ENCODE assay signal across 1 cellular context in genomic region chr19:13100031-13100588, GRCh38.
TF ChIP-seq lines count a peak whose summit lies in the region.

No MANE protein-coding gene starts in this region.

TF ChIP-seq in GM12878, 131 proteins besides CTCF, POLR2A, EP300 and RAD21 (continued from another document and continues in another):
- peak in 1 of 2 experiments; percentile 97; a peak in 2 of 4 replicates for TF ChIP-seq ETV6 (conservative IDR thresholded peaks at IDR 0.05 in 1 of 2, IDR thresholded peaks at IDR 0.05 in 1 of 2; ENCODE audit: borderline replicate concordance in 1 of 2, low read depth in 1 of 2)
- peak; percentile 72 for TF ChIP-seq SREBF1 (IDR thresholded peaks at IDR 0.05; ENCODE audit: low read length)
- peak; percentile 100 for TF ChIP-seq MTA3 (IDR thresholded peaks at IDR 0.05; ENCODE audit: borderline replicate concordance, low read length)
- no peak for TF ChIP-seq SREBF2 (IDR thresholded peaks at IDR 0.05; ENCODE audit: low read length)
- TF ChIP-seq WRNIP1 (IDR thresholded peaks at IDR 0.05; ENCODE audit: borderline replicate concordance, low read depth, low read length), result 0 out of 2 replicates have a peak, but pooled peaks have one; percentile 64
- peak; percentile 95 to 98 for TF ChIP-seq EGR1 (IDR thresholded peaks at IDR 0.05; ENCODE audit: borderline replicate concordance in 1 of 2, low read depth in 2 of 2, low read length in 2 of 2)
- TF ChIP-seq JUND (IDR thresholded peaks at IDR 0.05; ENCODE audit: low read depth, low read length), result peak; percentile 95
- TF ChIP-seq ATF2 (IDR thresholded peaks at IDR 0.05; ENCODE audit: low read length), result no peak; the same call in 1 of the 2 replicates
- peak; percentile 100 for TF ChIP-seq SKIL (IDR thresholded peaks at IDR 0.05; ENCODE audit: low read depth, poor library complexity, severe bottlenecking)
- TF ChIP-seq RFX5 (IDR thresholded peaks at IDR 0.05; ENCODE audit: low read depth, low read length), result no peak
- no peak for TF ChIP-seq CBX3 (IDR thresholded peaks at IDR 0.05; ENCODE audit: borderline replicate concordance, low read depth)
- TF ChIP-seq NRF1 (conservative IDR thresholded peaks at IDR 0.05; ENCODE audit: low read depth, low read length), result no peak
- TF ChIP-seq EZH2 (IDR thresholded peaks at IDR 0.05; ENCODE audit: borderline replicate concordance, control insufficient read depth, low read depth, low read length), result peak; percentile 100; the same call in 1 of the 2 replicates
- TF ChIP-seq RB1 (IDR thresholded peaks at IDR 0.05; ENCODE audit: borderline replicate concordance), result no peak
- TF ChIP-seq IRF3 (IDR thresholded peaks at IDR 0.05), result peak; percentile 75; the same call in 1 of the 2 replicates
- no peak for TF ChIP-seq FOS (IDR thresholded peaks at IDR 0.05; ENCODE audit: borderline replicate concordance, extremely low read depth, insufficient read length)
- TF ChIP-seq PAX5 (IDR thresholded peaks at IDR 0.05; ENCODE audit: borderline replicate concordance, low read depth, low read length), result peak; percentile 100
- no peak for TF ChIP-seq ZBTB11 (CRISPR knock-in tag; IDR thresholded peaks at IDR 0.05)
- no peak for TF ChIP-seq HDAC6 (IDR thresholded peaks at IDR 0.05; ENCODE audit: unreplicated experiment)
- no peak for TF ChIP-seq BRCA1 (IDR thresholded peaks at IDR 0.05; ENCODE audit: low read depth, low read length)
- TF ChIP-seq CREB1 (IDR thresholded peaks at IDR 0.05; ENCODE audit: low read depth), result peak; percentile 76
- TF ChIP-seq TCF3 (IDR thresholded peaks at IDR 0.05; ENCODE audit: borderline replicate concordance, insufficient read depth, low read depth, low read length), result peak; percentile 65; the same call in 1 of the 2 replicates
- TF ChIP-seq ZNF274 (IDR thresholded peaks at IDR 0.05; ENCODE audit: insufficient read depth, insufficient read length), result no peak
- TF ChIP-seq PBX3 (IDR thresholded peaks at IDR 0.05; ENCODE audit: insufficient replicate concordance, low read depth, low read length), result peak; percentile 47
- TF ChIP-seq RUNX3 (IDR thresholded peaks at IDR 0.05; ENCODE audit: low read length), result peak; percentile 100
- TF ChIP-seq PRDM15 (CRISPR knock-in tag; IDR thresholded peaks at IDR 0.05), result no peak
- TF ChIP-seq IKZF1 (conservative IDR thresholded peaks at IDR 0.05), result peak; percentile 85
- TF ChIP-seq MTA2 (IDR thresholded peaks at IDR 0.05; ENCODE audit: low read depth), result peak; percentile 95
- peak; percentile 97; the same call in 1 of the 2 replicates for TF ChIP-seq NFIC (IDR thresholded peaks at IDR 0.05; ENCODE audit: low read depth, low read length)
- TF ChIP-seq PKNOX1 (IDR thresholded peaks at IDR 0.05), result peak; percentile 66
- no peak for TF ChIP-seq TCF7 (IDR thresholded peaks at IDR 0.05; ENCODE audit: borderline replicate concordance)
- TF ChIP-seq ZBTB33 (IDR thresholded peaks at IDR 0.05), result peak; percentile 70; the same call in 1 of the 2 replicates
- TF ChIP-seq ZZZ3 (IDR thresholded peaks at IDR 0.05; ENCODE audit: control insufficient read depth, insufficient read length, low read depth), result no peak
- TF ChIP-seq LARP7 (IDR thresholded peaks at IDR 0.05), result peak; percentile 37; the same call in 1 of the 2 replicates
- TF ChIP-seq RBBP5 (conservative IDR thresholded peaks at IDR 0.05), result no peak
- TF ChIP-seq ASH2L (IDR thresholded peaks at IDR 0.05; ENCODE audit: borderline replicate concordance, low read depth), result no peak
- TF ChIP-seq NR2F1 (conservative IDR thresholded peaks at IDR 0.05), result peak; percentile 100
- no peak for TF ChIP-seq MAX (IDR thresholded peaks at IDR 0.05; ENCODE audit: low read depth, low read length)
- TF ChIP-seq RELA (IDR thresholded peaks at IDR 0.05; ENCODE audit: borderline replicate concordance, partially characterized antibody), result peak; percentile 43
- peak; percentile 87 for TF ChIP-seq IRF5 (IDR thresholded peaks at IDR 0.05; ENCODE audit: borderline replicate concordance)
- no peak for TF ChIP-seq ESRRA (IDR thresholded peaks at IDR 0.05; ENCODE audit: low read length)
- peak; percentile 73 for TF ChIP-seq POLR2AphosphoS5 (IDR thresholded peaks at IDR 0.05; ENCODE audit: low read length)
- TF ChIP-seq TARDBP (IDR thresholded peaks at IDR 0.05; ENCODE audit: borderline replicate concordance), result peak; percentile 86; the same call in 1 of the 2 replicates
